23 cellular contexts compared by ENCODE assay signal in genomic region chr2:221673248-221673647, GRCh38.
A peak's percentile ranks its signal among the peaks of the same experiment; 100 is the strongest.
DNase-seq lines count a peak whose midpoint lies in the region; TF ChIP-seq lines count a peak whose summit lies in the region.
"Had no signal": no experiment of that assay in that cellular context is flagged by ENCODE, and none has a peak within 500 bp of the region (broad histone marks: within the 10 kb centered on the region; RNA-seq: fewer than 3 reads in every experiment).

No MANE protein-coding gene starts in this region.

- BruUV-seq in MCF 10A (replicated peaks; lab: Mats Ljungman, UMichigan), result no TSS peak
- no TSS peak for BruUV-seq in mammary epithelial cell (replicated peaks; lab: Mats Ljungman, UMichigan)

- H3K27ac Mint-ChIP-seq in MCF 10A (ENCODE audit: low read depth, unreplicated experiment), result no peak overlapping the region
- H3K27ac Mint-ChIP-seq: B cell had no signal

- CTCF ChIA-PET in MCF 10A (lab: Yijun Ruan, JAX) (no interaction called here), mammary epithelial cell (lab: Charles Lee; ENCODE audit: low non-redundant PET) (no interaction called here)

- no peak overlapping the region for H3K4me2 ChIP-seq in mammary epithelial cell (ENCODE audit: insufficient read depth, low read depth, low read length)

- no peaks in the 10 kb centered on the region for H3K79me2 ChIP-seq in mammary epithelial cell (ENCODE audit: insufficient read depth, low read length)

- intact Hi-C loops in MCF 10A (cut with micrococcal nuclease), result no loop called here
- intact Hi-C loops in breast epithelium (cut with DNase I; ENCODE audit: low total_unique reads), result no loop called here
- intact Hi-C loops in mammary epithelial cell (cut with micrococcal nuclease), result no loop called here

- H3K36me3 Mint-ChIP-seq in MCF 10A (ENCODE audit: insufficient read depth, unreplicated experiment), result no peaks in the 10 kb centered on the region
- H3K36me3 Mint-ChIP-seq: CD4-positive, CD25-positive, alpha-beta regulatory T cell had no signal

- TF ChIP-seq POLR2A in breast epithelium (IDR thresholded peaks at IDR 0.05), result no peak

- H3K4me1 ChIP-seq in breast epithelium, result no peaks in the 10 kb centered on the region
- no peaks in the 10 kb centered on the region for H3K4me1 ChIP-seq in mammary epithelial cell (ENCODE audit: insufficient read depth, low read length)

- 9% methylated on average over 1 of the region's 1 CpG for WGBS in mammary epithelial cell (ENCODE audit: low coverage, missing lambda C conversion rate)

- H3K9me3 Mint-ChIP-seq in MCF 10A (ENCODE audit: unreplicated experiment), result peaks cover 15% of the 10 kb centered on the region

- H3K27me3 Mint-ChIP-seq in MCF 10A (ENCODE audit: insufficient read depth, unreplicated experiment), result no peaks in the 10 kb centered on the region
- H3K27me3 Mint-ChIP-seq: CD4-positive, CD25-positive, alpha-beta regulatory T cell had no signal

- dilution Hi-C loops in mammary epithelial cell (cut with HindIII; ENCODE audit: low sequenced_read_pairs), result no loop called here

- POLR2A ChIA-PET in MCF 10A (lab: Yijun Ruan, JAX), result no interaction called here

- DNase-seq in MCF 10A (ENCODE audit: unreplicated experiment), result peak; percentile 52
- no peak for DNase-seq in breast epithelium (ENCODE audit: low spot score in 2 of 2)
- DNase-seq in mammary epithelial cell, result peak; percentile 58
- peak; percentile 32 for DNase-seq in foreskin melanocyte
- DNase-seq in DMS114 treated with DMSO at 0.1 percent for 48 hours (lab: John Stamatoyannopoulos, UW; ENCODE audit: unreplicated experiment), result no peak
- no peak for DNase-seq in mesenteric fat pad (ENCODE audit: low spot score)
- DNase-seq in GM19240 (ENCODE audit: insufficient read length, low spot score), result no peak
- no peak for DNase-seq in Ammon's horn (ENCODE audit: low spot score)
- DNase-seq: CD4-positive, CD25-positive, alpha-beta regulatory T cell; COR-L47; DMS 273 treated with DMSO at 0.1 percent for 48 hours; IMR-90; MG63; NCI-H1092; NCI-H1436 treated with DMSO at 0.1 percent for 48 hours; NCI-H2029; NCI-H345; NCI-H524 treated with DMSO at 0.1 percent for 48 hours; Right ventricle myocardium superior had no signal

- H3K9me3 ChIP-seq in breast epithelium (no peaks in the 10 kb centered on the region), mammary epithelial cell (replicated peaks; ENCODE audit: insufficient read depth, low read length) (no peaks in the 10 kb centered on the region)
- H3K9me3 ChIP-seq: MG63 had no signal

- H2AFZ ChIP-seq in mammary epithelial cell (ENCODE audit: low read depth, low read length), result no peak overlapping the region

- H3K27me3 ChIP-seq in breast epithelium, result no peaks in the 10 kb centered on the region
- H3K27me3 ChIP-seq in mammary epithelial cell (ENCODE audit: insufficient read depth, low read length), result no peaks in the 10 kb centered on the region
- H3K27me3 ChIP-seq: MG63 had no signal

- H3K4me1 Mint-ChIP-seq in MCF 10A (ENCODE audit: insufficient read depth, unreplicated experiment), result peaks cover 5% of the 10 kb centered on the region
- H3K4me1 Mint-ChIP-seq: B cell; CD4-positive, CD25-positive, alpha-beta regulatory T cell had no signal

- no peaks in the 10 kb centered on the region for H3K36me3 ChIP-seq in breast epithelium
- H3K36me3 ChIP-seq in mammary epithelial cell (ENCODE audit: insufficient read depth, low read length), result no peaks in the 10 kb centered on the region
- H3K36me3 ChIP-seq: MG63 had no signal

- in situ Hi-C loops in mammary epithelial cell (cut with MboI; ENCODE audit: low sequenced_read_pairs in 2 of 2), result no loop called here

- H3K9ac ChIP-seq in mammary epithelial cell (ENCODE audit: insufficient read depth, low read length), result no peak overlapping the region

- TF ChIP-seq CTCF in MCF 10A (IDR thresholded peaks at IDR 0.05; ENCODE audit: unreplicated experiment) (no peak), breast epithelium (IDR thresholded peaks at IDR 0.05) (no peak), mammary epithelial cell (conservative IDR thresholded peaks at IDR 0.05 in 1 of 2, IDR thresholded peaks at IDR 0.05 in 1 of 2; ENCODE audit: extremely low read depth in 1 of 2, insufficient read depth in 1 of 2, low read depth in 1 of 2, low read length in 2 of 2) (no peak)

- no peak overlapping the region for H3K4me3 ChIP-seq in breast epithelium
- H3K4me3 ChIP-seq in mammary epithelial cell (replicated peaks in 1 of 3; ENCODE audit: insufficient read depth in 1 of 3, low read depth in 2 of 3, low read length in 3 of 3), result no peak overlapping the region
- H3K4me3 ChIP-seq: GM12878, MG63 had no signal

- no peak overlapping the region for H3K4me3 Mint-ChIP-seq in MCF 10A (ENCODE audit: unreplicated experiment)
- H3K4me3 Mint-ChIP-seq: B cell; CD4-positive, CD25-positive, alpha-beta regulatory T cell had no signal

- H3K27ac ChIP-seq in breast epithelium (no peak overlapping the region), mammary epithelial cell (ENCODE audit: insufficient read depth, low read depth, low read length) (no peak overlapping the region)
- H3K27ac ChIP-seq: 22Rv1, HL-60 had no signal

- no peaks in the 10 kb centered on the region for H4K20me1 ChIP-seq in mammary epithelial cell (ENCODE audit: insufficient read depth, low read length)

Comparison
In these comparisons a context has a peak if more than half of its experiments do, and no peak if none do; other contexts are left out.
1. DNase-seq: peak in MCF 10A (single experiment), mammary epithelial cell (single experiment) and foreskin melanocyte (single experiment); none in breast epithelium (0 of 2), DMS114 treated with DMSO at 0.1 percent for 48 hours (single experiment), mesenteric fat pad (single experiment), GM19240 (single experiment) and Ammon's horn (single experiment).